12 cellular contexts compared by ENCODE assay signal in the genomic region with DNA sequence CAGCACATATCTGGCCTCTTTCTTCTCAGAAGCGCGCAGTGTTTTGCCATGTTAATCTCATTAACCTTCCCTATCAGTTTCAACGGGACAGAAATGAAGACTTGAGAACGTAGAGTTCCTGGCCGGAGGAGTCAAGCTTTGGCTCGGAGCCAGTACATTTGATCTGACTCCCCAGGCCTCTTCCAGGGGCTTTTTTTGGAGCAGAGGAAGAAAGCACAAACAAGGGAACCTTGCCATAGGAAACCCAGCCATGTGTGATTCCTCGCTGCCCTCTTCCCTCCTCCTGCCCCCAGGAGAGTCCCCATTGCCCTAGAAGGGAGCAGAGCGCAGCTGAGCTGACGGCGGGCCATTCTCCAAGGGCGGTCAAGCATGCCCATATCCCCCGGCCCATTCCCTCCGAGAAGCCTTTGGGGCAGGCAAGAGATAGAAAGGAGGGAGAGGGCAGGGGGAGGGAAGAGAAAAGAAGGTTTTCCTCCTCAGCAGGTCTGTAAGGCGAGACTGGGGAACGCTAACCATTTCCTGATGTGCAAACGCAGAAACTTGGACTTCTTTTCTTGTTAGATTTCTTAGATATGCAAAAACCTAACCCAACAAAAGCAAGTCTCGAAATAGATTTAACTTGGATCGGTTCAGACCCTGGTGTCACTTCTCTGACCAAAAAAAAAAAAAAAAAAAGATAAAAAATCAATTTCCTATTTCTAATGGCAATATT.
DNase-seq lines count a peak whose midpoint lies in the region; ATAC-seq, FAIRE-seq and TF ChIP-seq lines count a peak whose summit lies in the region.
"Had no signal": no experiment of that assay in that cellular context is flagged by ENCODE, and none has a peak within 500 bp of the region (broad histone marks: within the 10 kb centered on the region; RNA-seq: fewer than 3 reads in every experiment).

No MANE protein-coding gene starts in this region.

- H3K14ac ChIP-seq in H1 (ENCODE audit: insufficient read length), result no peak overlapping the region

- POLR2A ChIA-PET in H1 (lab: Charles Lee; ENCODE audit: partially characterized antibody), result no interaction called here

- H2AFZ ChIP-seq in H1 (ENCODE audit: low read length), result peak overlapping the region; percentile 87

- TF ChIP-seq CTCF in H1 (IDR thresholded peaks at IDR 0.05; ENCODE audit: control extremely low read depth in 1 of 3, insufficient read depth in 1 of 3, low read depth in 1 of 3, low read length in 3 of 3) (no peak), suprapubic skin (IDR thresholded peaks at IDR 0.05) (no peak)

- TF ChIP-seq EP300 in H1 (IDR thresholded peaks at IDR 0.05; ENCODE audit: borderline replicate concordance in 1 of 2, low read depth in 2 of 2, low read length in 2 of 2), result no peak
- TF ChIP-seq EP300 in suprapubic skin (IDR thresholded peaks at IDR 0.05), result no peak

- H3K79me2 ChIP-seq in H1 (ENCODE audit: control insufficient read depth in 1 of 2, insufficient read depth in 2 of 2, low read length in 2 of 2) (no peaks in the 10 kb centered on the region), mesendoderm (ENCODE audit: control insufficient read depth, insufficient read depth, low read length) (no peaks in the 10 kb centered on the region)

- H2BK15ac ChIP-seq in H1 (ENCODE audit: low read length) (no peak overlapping the region), mesendoderm (replicated peaks; ENCODE audit: low read depth) (no peak overlapping the region)

- WGBS in H1 (ENCODE audit: extremely low coverage in 1 of 2, insufficient coverage in 1 of 2, insufficient read length in 1 of 2, insufficient replicate concordance in 2 of 2, low coverage in 1 of 2, low lambda C conversion rate in 2 of 2, missing lambda C conversion rate in 1 of 2), 2 experiments, result 54% methylated on average over 16 of the region's 18 CpGs; no CpG with 5 or more reads in 1 of the 2 experiments
- WGBS in mesendoderm (ENCODE audit: extremely low coverage, insufficient coverage, low lambda C conversion rate), result no CpG with 5 or more reads among the region's 18 CpGs
- 36% methylated on average over 18 of the region's 18 CpGs for WGBS in suprapubic skin

- H3K27me3 ChIP-seq in H1 (replicated peaks in 1 of 4; ENCODE audit: control insufficient read depth in 3 of 4, extremely low read depth in 1 of 4, insufficient read depth in 3 of 4, low read length in 3 of 4) (no peaks in the 10 kb centered on the region), mesendoderm (ENCODE audit: insufficient read depth, low read length, poor library complexity) (no peaks in the 10 kb centered on the region), suprapubic skin (peaks cover 6% of the 10 kb centered on the region)

- no peak for FAIRE-seq in H1 (lab: Jason Lieb, UNC)
- FAIRE-seq: endothelial cell of umbilical vein had no signal

- CTCF ChIA-PET in H1 (lab: Charles Lee; ENCODE audit: partially characterized antibody), result interaction anchor here (2.0 kb wide), 1 partner anchor 14 kb away, joined by 8 read pairs; no protein-coding TSS in a partner anchor

- H3K9ac ChIP-seq in H1 (replicated peaks in 1 of 4; ENCODE audit: extremely low read depth in 1 of 4, low read depth in 3 of 4, low read length in 3 of 4) (no peak overlapping the region), mesendoderm (ENCODE audit: low read length) (peak overlapping the region; percentile 19)

- H3K4me2 ChIP-seq in H1 (ENCODE audit: insufficient read depth in 1 of 2, low read depth in 2 of 2, low read length in 2 of 2) (peak overlapping the region in 1 of 2 experiments; percentile 3; a peak in 1 of 4 replicates), mesendoderm (ENCODE audit: low read length) (no peak overlapping the region)

- H4K8ac ChIP-seq in H1 (ENCODE audit: extremely low read depth, insufficient read depth, low read length) (no peak overlapping the region), mesendoderm (ENCODE audit: low read depth, low read length) (no peak overlapping the region)

- H3K36me3 ChIP-seq in H1 (ENCODE audit: control insufficient read depth in 2 of 4, insufficient read depth in 4 of 4, low read length in 3 of 4), result no peaks in the 10 kb centered on the region
- no peaks in the 10 kb centered on the region for H3K36me3 ChIP-seq in mesendoderm (ENCODE audit: control insufficient read depth, insufficient read depth, low read length)
- no peaks in the 10 kb centered on the region for H3K36me3 ChIP-seq in suprapubic skin

- TF ChIP-seq POLR2A in H1 (IDR thresholded peaks at IDR 0.05; ENCODE audit: control extremely low read depth in 1 of 2, low read depth in 2 of 2, low read length in 2 of 2), result no peak
- TF ChIP-seq POLR2A in suprapubic skin (IDR thresholded peaks at IDR 0.05), result no peak

- H3K9me3 ChIP-seq in H1 (ENCODE audit: insufficient read depth in 2 of 2, low read depth in 1 of 2, low read length in 1 of 2) (no peaks in the 10 kb centered on the region), suprapubic skin (no peaks in the 10 kb centered on the region)

- H3K4ac ChIP-seq in H1 (replicated peaks; ENCODE audit: insufficient read length, low read depth, low read length), result no peak overlapping the region
- H3K4ac ChIP-seq in mesendoderm (ENCODE audit: low read depth, low read length), result no peak overlapping the region

- no peak overlapping the region for H2BK12ac ChIP-seq in H1 (ENCODE audit: low read depth, low read length)

- H4K91ac ChIP-seq in H1 (replicated peaks; ENCODE audit: insufficient read length, low read length), result no peak overlapping the region

- H2BK120ac ChIP-seq in H1 (replicated peaks; ENCODE audit: low read depth, low read length) (no peak overlapping the region), mesendoderm (ENCODE audit: low read depth, low read length) (no peak overlapping the region)

- no peak for TF ChIP-seq RAD21 in H1 (IDR thresholded peaks at IDR 0.05 in 1 of 2, conservative IDR thresholded peaks at IDR 0.05 in 1 of 2; ENCODE audit: low read depth in 2 of 2, low read length in 2 of 2)

- H3K23me2 ChIP-seq in H1 (ENCODE audit: low read depth, low read length), result no peaks in the 10 kb centered on the region

- no peak overlapping the region for H3K4me3 ChIP-seq in H1 (ENCODE audit: extremely low read depth in 1 of 4, insufficient read depth in 2 of 4, low read depth in 3 of 4, low read length in 4 of 4)
- H3K4me3 ChIP-seq in mesendoderm (ENCODE audit: low read length), result no peak overlapping the region
- no peak overlapping the region for H3K4me3 ChIP-seq in suprapubic skin

- H3K27ac ChIP-seq in H1 (ENCODE audit: low read depth, low read length) (no peak overlapping the region), mesendoderm (ENCODE audit: low read depth, low read length) (no peak overlapping the region), suprapubic skin (peak overlapping the region; percentile 61)

- DNase-seq in H1 (ENCODE audit: low read depth in 1 of 2, low spot score in 2 of 2) (peak in 1 of 2 experiments; percentile 61), mesendoderm (peak; percentile 47), suprapubic skin (ENCODE audit: low spot score in 2 of 2) (no peak), NCI-H2196 (lab: John Stamatoyannopoulos, UW; ENCODE audit: unreplicated experiment) (no peak)
- no peak for DNase-seq in activated CD8-positive, alpha-beta memory T cell treated with anti-CD3 and anti-CD28 coated beads for 24 hours
- DNase-seq: activated CD4-positive, alpha-beta T cell treated with anti-CD3 and anti-CD28 coated beads, Interleukin-2, amount 10 ng/mL, durations not matched to agents 7 days and 5 days; CD4-positive, alpha-beta memory T cell; GF-D8; NCI-H510A treated with DMSO at 0.1 percent for 48 hours had no signal

- H3K4me1 ChIP-seq in H1 (replicated peaks in 1 of 4; ENCODE audit: control insufficient read depth in 3 of 4, insufficient read depth in 4 of 4, low read length in 3 of 4) (peaks cover 0 to 4% (median 1%) of the 10 kb centered on the region in 4 experiments; a peak in 1 of 7 replicates), mesendoderm (ENCODE audit: control insufficient read depth, low read depth, low read length) (peaks cover 2% of the 10 kb centered on the region), suprapubic skin (no peaks in the 10 kb centered on the region)

- 0 out of 2 replicates have a peak overlapping the region, but pooled peaks have one; percentile 21 for H3K18ac ChIP-seq in H1 (ENCODE audit: extremely low read depth, low read length)
- no peak overlapping the region for H3K18ac ChIP-seq in mesendoderm (ENCODE audit: low read length)

- H3K79me1 ChIP-seq in H1 (ENCODE audit: low read depth, low read length), result no peaks in the 10 kb centered on the region
- H3K79me1 ChIP-seq in mesendoderm (ENCODE audit: low read length), result no peaks in the 10 kb centered on the region

- H3K56ac ChIP-seq in H1 (replicated peaks; ENCODE audit: insufficient read length, low read depth, low read length) (no peak overlapping the region), mesendoderm (ENCODE audit: low read length) (peak overlapping the region; percentile 60)

- H4K5ac ChIP-seq in H1 (ENCODE audit: insufficient read length, low read depth, low read length), result no peak overlapping the region
- no peak overlapping the region for H4K5ac ChIP-seq in mesendoderm (ENCODE audit: low read length)

- H2BK20ac ChIP-seq in H1 (ENCODE audit: low read length), result no peak overlapping the region

- no peak overlapping the region for H2AK5ac ChIP-seq in H1 (ENCODE audit: low read depth, low read length)
- H2AK5ac ChIP-seq in mesendoderm (ENCODE audit: low read length), result no peak overlapping the region

- no peak for ATAC-seq in HG03095 (IDR thresholded peaks at IDR 0.05; ENCODE audit: unreplicated experiment)

- H3K23ac ChIP-seq in H1 (ENCODE audit: insufficient read length), result no peak overlapping the region
- peak overlapping the region; percentile 45 for H3K23ac ChIP-seq in mesendoderm (ENCODE audit: low read length)

- no peaks in the 10 kb centered on the region for H4K20me1 ChIP-seq in H1 (replicated peaks in 1 of 2; ENCODE audit: control insufficient read depth in 1 of 2, insufficient read depth in 2 of 2, low read length in 2 of 2)

- no peak overlapping the region for H2BK5ac ChIP-seq in H1 (ENCODE audit: low read depth, low read length)
- H2BK5ac ChIP-seq in mesendoderm (ENCODE audit: low read length), result no peak overlapping the region

TF ChIP-seq in PFSK-1, 5 proteins besides CTCF, POLR2A, EP300 and RAD21 (continues in another document):
- TF ChIP-seq POLR2AphosphoS5 (IDR thresholded peaks at IDR 0.05; ENCODE audit: low read depth, low read length) (no peak), TAF1 (IDR thresholded peaks at IDR 0.05; ENCODE audit: borderline replicate concordance, insufficient read depth, low read length) (no peak), SIN3A (IDR thresholded peaks at IDR 0.05; ENCODE audit: borderline replicate concordance, insufficient read depth, low read length) (0 out of 2 replicates have a peak, but pooled peaks have one; percentile 50)

TF ChIP-seq in H1, 55 proteins besides CTCF, POLR2A, EP300 and RAD21 (continues in another document):
- no peak for TF ChIP-seq SIRT6 (IDR thresholded peaks at IDR 0.05; ENCODE audit: low read length)
